In the genomic region with DNA sequence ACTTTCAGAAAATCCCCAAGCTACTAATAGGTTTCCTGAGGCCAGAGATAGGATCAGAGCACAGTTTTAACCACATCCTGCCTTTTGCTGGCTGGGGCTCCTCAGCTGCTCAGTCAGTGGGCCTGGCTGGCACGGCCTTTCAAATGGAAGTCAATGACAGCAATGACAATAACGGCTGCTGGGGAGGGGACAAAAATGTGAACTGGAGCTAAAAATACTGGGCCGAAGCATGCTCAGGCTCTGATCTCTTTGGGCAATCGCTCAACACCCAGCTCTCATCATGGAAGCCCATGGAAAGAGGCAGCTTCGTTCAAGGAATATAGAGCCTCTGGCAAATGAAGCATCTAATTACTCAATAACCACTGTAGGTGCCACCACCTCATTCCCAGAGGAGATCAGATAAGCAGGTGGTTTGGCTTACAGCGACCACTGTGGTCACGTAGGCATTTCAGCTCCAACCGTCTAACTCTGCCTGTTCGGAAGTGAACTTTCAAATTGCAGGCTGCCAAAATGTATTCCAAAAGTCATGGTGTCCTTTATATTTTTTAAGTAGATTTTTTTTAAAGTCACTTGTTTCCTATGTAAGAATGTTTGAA, we compare ENCODE assay signal across 8 cellular contexts. TPM values are rescaled to one million over a fixed set of nuclear protein-coding genes. Genes with fewer than 3 reads are reported as not detected.
DNase-seq lines count a peak whose midpoint lies in the region; ATAC-seq and TF ChIP-seq lines count a peak whose summit lies in the region.

No MANE protein-coding gene starts in this region.

- H3K27ac ChIP-seq in left ventricle myocardium inferior (replicated peaks): peak overlapping the region; percentile 74

- no peak overlapping the region for H3K4me3 ChIP-seq in left ventricle myocardium inferior

- DNase-seq in activated naive CD4-positive, alpha-beta T cell treated with Interleukin-2 at 50 U/mL for 16 hours: peak; percentile 36
- DNase-seq in activated naive CD4-positive, alpha-beta T cell (lab: John Stamatoyannopoulos, UW): no peak
- DNase-seq in OCI-M1 (lab: John Stamatoyannopoulos, UW) (peak; percentile 94), left ventricle myocardium inferior (no peak), NCI-H774 (lab: John Stamatoyannopoulos, UW) (no peak), NCI-H446 (lab: John Stamatoyannopoulos, UW) (no peak), SHP77 (lab: John Stamatoyannopoulos, UW) (no peak)

- peaks cover 62% of the 10 kb centered on the region for H3K27me3 ChIP-seq in left ventricle myocardium inferior (ENCODE audit: low read depth)

- H3K9me3 ChIP-seq in left ventricle myocardium inferior (replicated peaks): no peaks in the 10 kb centered on the region

- no peak for TF ChIP-seq CTCF in left ventricle myocardium inferior (IDR thresholded peaks at IDR 0.05; ENCODE audit: borderline replicate concordance)

- intact Hi-C loops in left ventricle myocardium inferior (cut with micrococcal nuclease): no loop called here

- no peaks in the 10 kb centered on the region for H3K36me3 ChIP-seq in left ventricle myocardium inferior

- ATAC-seq in HG02885 (IDR thresholded peaks at IDR 0.05; ENCODE audit: poor library complexity, unreplicated experiment): peak; percentile 88

- H3K4me1 ChIP-seq in left ventricle myocardium inferior: peaks cover 21% of the 10 kb centered on the region

RNA-seq across cellular contexts. Expression of gene WT1, which starts 14.3 kb away (rescaled TPM):
- 2.0 TPM for total RNA-seq in left ventricle myocardium inferior

Comparison
In these comparisons a context has a peak if more than half of its experiments do, and no peak if none do; other contexts are left out.
1. DNase-seq: peak in activated naive CD4-positive, alpha-beta T cell treated with Interleukin-2 at 50 U/mL for 16 hours (single experiment) and OCI-M1 (single experiment); none in activated naive CD4-positive, alpha-beta T cell (0 of 4), left ventricle myocardium inferior (single experiment), NCI-H774 (single experiment), NCI-H446 (0 of 2) and SHP77 (0 of 2).